In the genomic region with DNA sequence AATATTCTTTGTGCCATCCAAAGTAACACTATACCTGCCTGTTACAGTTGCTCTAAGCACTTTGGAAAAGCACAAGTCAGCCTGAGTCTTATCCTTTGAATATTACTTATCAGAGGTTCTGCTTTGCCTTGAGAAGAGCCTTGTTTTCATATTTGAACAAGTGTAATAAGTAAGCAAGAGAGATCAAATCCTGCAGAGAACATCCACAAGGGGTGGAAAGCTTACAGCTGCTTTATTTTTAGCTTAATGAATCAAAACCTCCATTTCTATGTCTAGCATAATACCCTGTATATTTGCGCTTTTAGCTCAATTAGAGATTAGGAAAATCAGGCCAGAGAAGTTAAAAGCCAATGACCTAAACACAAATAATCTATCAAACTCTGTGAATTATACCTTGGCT, we compare ENCODE assay signal across 22 cellular contexts.
DNase-seq lines count a peak whose midpoint lies in the region; ATAC-seq, FAIRE-seq and TF ChIP-seq lines count a peak whose summit lies in the region.
"Had no signal": no experiment of that assay in that cellular context is flagged by ENCODE, and none has a peak within 500 bp of the region (broad histone marks: within the 10 kb centered on the region; RNA-seq: fewer than 3 reads in every experiment).

No MANE protein-coding gene starts in this region.

- H3K9me3 Mint-ChIP-seq in H9 (no peaks in the 10 kb centered on the region), CD14-positive monocyte (no peaks in the 10 kb centered on the region)

- no peak overlapping the region for H3K18ac ChIP-seq in H9 (ENCODE audit: insufficient read length, low read depth, low read length)

- DNase-seq in NCI-H1105 treated with DMSO at 0.1 percent for 48 hours (lab: John Stamatoyannopoulos, UW) (peak; percentile 2), NCI-H1105 (lab: John Stamatoyannopoulos, UW) (no peak), NCI-H748 treated with DMSO at 0.1 percent for 48 hours (lab: John Stamatoyannopoulos, UW) (peak; percentile 22), H9 (no peak), CD14-positive monocyte (ENCODE audit: low spot score) (no peak)
- no peak for DNase-seq in activated effector memory CD4-positive, alpha-beta T cell treated with anti-CD3 and anti-CD28 coated beads, Interleukin-2, amount 50 U/mL, for 16 hours
- DNase-seq: 8988T, ACHN, BE2C, DMS53, EL, GDM1, NCI-H1694 treated with DMSO at 0.1 percent for 48 hours, NCI-H345, NCI-H510A treated with DMSO at 0.1 percent for 48 hours, SHP77 treated with DMSO at 0.1 percent for 48 hours had no signal

- no peaks in the 10 kb centered on the region for H3K79me2 ChIP-seq in H9 (ENCODE audit: insufficient read depth, low read length)

- H3K4me2 ChIP-seq in H9 (ENCODE audit: insufficient read depth, insufficient read length, low read length): no peak overlapping the region

- H3K4me1 Mint-ChIP-seq in H9 (0 out of 4 replicates have a peak, but pooled peaks cover 0 to 3% of the 10 kb centered on the region in 2 experiments), CD14-positive monocyte (no peaks in the 10 kb centered on the region)

- FAIRE-seq in islet of Langerhans (lab: Jason Lieb, UNC): peak; percentile 97
- FAIRE-seq: GM12878, H1 had no signal

- no peak overlapping the region for H2BK20ac ChIP-seq in H9 (ENCODE audit: low read depth, low read length, poor library complexity, severe bottlenecking)

- no peak overlapping the region for H4K91ac ChIP-seq in H9 (ENCODE audit: insufficient read length, low read depth, low read length)

- H2AFZ ChIP-seq in H9 (ENCODE audit: low read length): no peak overlapping the region

- H3K79me1 ChIP-seq in H9 (ENCODE audit: insufficient read depth, low read depth, low read length, poor library complexity, severe bottlenecking): no peaks in the 10 kb centered on the region

- no peaks in the 10 kb centered on the region for H3K9me3 ChIP-seq in H9 (ENCODE audit: control insufficient read depth, low read depth, low read length)
- H3K9me3 ChIP-seq: BE2C had no signal

- no peaks in the 10 kb centered on the region for H3K27me3 Mint-ChIP-seq in H9 (ENCODE audit: low read depth)
- H3K27me3 Mint-ChIP-seq in CD14-positive monocyte (ENCODE audit: low read depth in 3 of 3): no peaks in the 10 kb centered on the region

- no peak overlapping the region for H4K5ac ChIP-seq in H9 (ENCODE audit: insufficient read length, low read depth, low read length)

- no peak for TF ChIP-seq CTCF in H9 (conservative IDR thresholded peaks at IDR 0.05)
- TF ChIP-seq CTCF in CD14-positive monocyte (IDR thresholded peaks at IDR 0.05): no peak

- no peak overlapping the region for H3K56ac ChIP-seq in H9 (ENCODE audit: insufficient read length, low read depth, low read length)

- no peak overlapping the region for H2BK15ac ChIP-seq in H9 (ENCODE audit: low read depth, low read length)

- H2BK12ac ChIP-seq in H9 (ENCODE audit: insufficient read length, low read depth, low read length): no peak overlapping the region

- WGBS in H9 (ENCODE audit: extremely low coverage, insufficient read length, low lambda C conversion rate): no CpG with 5 or more reads among the region's 1 CpG

- H3K27ac Mint-ChIP-seq in H9 (no peak overlapping the region; a peak in 1 of 7 replicates), CD14-positive monocyte (no peak overlapping the region)

- H2BK120ac ChIP-seq in H9 (ENCODE audit: low read depth, low read length, poor library complexity, severe bottlenecking): no peak overlapping the region

- no peaks in the 10 kb centered on the region for H3K23me2 ChIP-seq in H9 (ENCODE audit: insufficient read length, low read depth, low read length, poor library complexity, severe bottlenecking)

- no peak overlapping the region for H2BK5ac ChIP-seq in H9 (ENCODE audit: insufficient read length, low read length)

- H4K20me1 ChIP-seq in H9 (ENCODE audit: control insufficient read depth, insufficient read depth, insufficient read length): no peaks in the 10 kb centered on the region

- H3K36me3 Mint-ChIP-seq in H9 (ENCODE audit: insufficient read depth in 1 of 3, low read depth in 3 of 3): peaks cover 13 to 63% (median 38%) of the 10 kb centered on the region in 3 experiments; a peak in 6 of 7 replicates
- H3K36me3 Mint-ChIP-seq in CD14-positive monocyte: peaks cover 76 to 85% of the 10 kb centered on the region in 2 donors

- no peak overlapping the region for H3K4ac ChIP-seq in H9 (ENCODE audit: low read depth, low read length)

- no peaks in the 10 kb centered on the region for H3K27me3 ChIP-seq in H9 (ENCODE audit: insufficient read depth, low read length)
- H3K27me3 ChIP-seq: BE2C had no signal

- ATAC-seq in GM18870 (IDR thresholded peaks at IDR 0.05; ENCODE audit: unreplicated experiment): no peak
- ATAC-seq: GM12878, Panc1 had no signal

- no peak overlapping the region for H3K27ac ChIP-seq in H9 (ENCODE audit: insufficient read length, low read depth, low read length)
- H3K27ac ChIP-seq: SK-N-MC had no signal

- intact Hi-C loops in CD14-positive monocyte (cut with micrococcal nuclease): no loop called here

- no peak overlapping the region for H4K8ac ChIP-seq in H9 (replicated peaks; ENCODE audit: insufficient read length, low read depth, low read length)

- H3K4me1 ChIP-seq in H9 (ENCODE audit: insufficient read depth, low read length): no peaks in the 10 kb centered on the region
- H3K4me1 ChIP-seq: BE2C had no signal

- no peak overlapping the region for H3T11ph ChIP-seq in H9 (ENCODE audit: low read length)

- no peak overlapping the region for H2AK5ac ChIP-seq in H9 (ENCODE audit: insufficient read length, low read length)

- H3K4me3 Mint-ChIP-seq in H9: no peak overlapping the region
- no peak overlapping the region for H3K4me3 Mint-ChIP-seq in CD14-positive monocyte

- no peak overlapping the region for H3K9ac ChIP-seq in H9 (ENCODE audit: extremely low read depth, insufficient read length, low read length)

- no peak overlapping the region for H3K14ac ChIP-seq in H9 (ENCODE audit: insufficient read depth, low read length)

- H3K23ac ChIP-seq in H9 (ENCODE audit: insufficient read length, low read depth, low read length): no peak overlapping the region

Comparison
In these comparisons a context has a peak if more than half of its experiments do, and no peak if none do; other contexts are left out.
1. DNase-seq: peak in NCI-H1105 treated with DMSO at 0.1 percent for 48 hours (single experiment) and NCI-H748 treated with DMSO at 0.1 percent for 48 hours (single experiment); none in NCI-H1105 (single experiment), H9 (single experiment), CD14-positive monocyte (single experiment) and activated effector memory CD4-positive, alpha-beta T cell treated with anti-CD3 and anti-CD28 coated beads, Interleukin-2, amount 50 U/mL, for 16 hours (single experiment).